Comparison of ENCODE assay signal across 8 cellular contexts in the genomic region with DNA sequence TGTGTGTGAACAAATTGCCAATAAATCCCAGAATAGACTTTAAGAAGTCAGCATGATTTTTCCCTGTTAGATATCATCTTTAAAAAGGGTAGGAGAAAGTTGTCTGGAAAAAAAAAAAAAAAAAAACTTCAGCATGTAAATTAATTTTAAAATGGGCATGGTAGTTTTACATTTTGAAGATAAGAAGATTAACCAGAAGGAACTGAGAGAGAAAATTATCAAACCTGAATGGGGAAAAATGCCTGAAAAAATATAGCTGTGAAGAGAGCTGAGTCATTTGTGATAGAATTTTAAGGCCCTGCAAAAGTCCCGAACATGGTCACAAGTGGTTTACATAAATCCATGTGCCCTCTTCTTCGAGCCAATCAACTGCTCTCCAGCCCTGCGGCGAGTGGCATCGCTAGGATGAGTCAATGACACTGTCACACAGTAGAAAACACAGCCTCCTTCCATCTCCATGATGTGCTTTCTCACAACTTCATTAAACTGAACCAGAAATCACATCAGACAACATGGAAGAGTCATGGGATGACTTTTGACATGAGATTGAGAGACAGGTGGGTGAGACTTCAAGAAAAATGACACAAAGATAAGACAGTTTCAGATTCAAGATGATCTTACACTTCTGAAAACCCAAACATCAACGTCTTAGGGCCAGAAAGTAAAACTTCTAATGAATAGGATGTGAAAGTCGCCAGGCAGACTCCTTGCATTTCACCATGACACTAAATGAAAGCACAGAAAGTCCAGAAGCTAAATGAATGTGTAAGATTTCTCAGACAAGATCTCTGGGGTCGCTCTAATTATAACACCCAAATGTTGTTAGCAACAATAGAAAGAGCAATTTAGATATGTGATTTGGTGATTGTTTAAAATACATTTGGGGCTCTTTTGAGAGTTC.
A peak's percentile ranks its signal among the peaks of the same experiment; 100 is the strongest.
DNase-seq lines count a peak whose midpoint lies in the region; ATAC-seq and TF ChIP-seq lines count a peak whose summit lies in the region.

No MANE protein-coding gene starts in this region.

- CTCF ChIA-PET in activated B cell treated with CpG ODN at 0.5 μM for 24 hours (lab: Charles Lee) = interaction anchor here (0.6 kb wide), 1 partner anchor 30 kb away, joined by 3 read pairs; no protein-coding TSS in a partner anchor

- H3K4me1 Mint-ChIP-seq in activated B cell treated with CpG ODN at 0.5 μM for 24 hours = peaks cover 11% of the 10 kb centered on the region

- peaks cover 0 to 33% (median 17%) of the 10 kb centered on the region in 4 donors for H3K4me1 ChIP-seq in transverse colon

- H3K27me3 ChIP-seq in transverse colon = no peaks in the 10 kb centered on the region

- no peak for TF ChIP-seq POLR2A in transverse colon (IDR thresholded peaks at IDR 0.05)

- no peaks in the 10 kb centered on the region for H3K36me3 ChIP-seq in transverse colon

- POLR2A ChIA-PET in activated B cell treated with CpG ODN at 0.5 μM for 24 hours (lab: Charles Lee) = interaction anchor here (0.7 kb wide), 2 partner anchors 150 to 529 kb away, joined by 5 to 7 read pairs; no protein-coding TSS in a partner anchor

- peaks cover 17% of the 10 kb centered on the region for H3K27me3 Mint-ChIP-seq in activated B cell treated with CpG ODN at 0.5 μM for 24 hours

- no peak overlapping the region for H3K4me3 Mint-ChIP-seq in activated B cell treated with CpG ODN at 0.5 μM for 24 hours

- H3K27ac Mint-ChIP-seq in activated B cell treated with CpG ODN at 0.5 μM for 24 hours = peak overlapping the region; percentile 33

- in situ Hi-C loops in transverse colon (cut with MboI; ENCODE audit: low pct_ligation_motif_present in 1 of 4, low pct_unique_long_range_greater_than_20kb in 1 of 4, low sequenced_read_pairs in 3 of 4) = no loop called here

- TF ChIP-seq CTCF in activated B cell treated with CpG ODN at 0.5 μM for 24 hours (IDR thresholded peaks at IDR 0.05) (no peak), transverse colon (IDR thresholded peaks at IDR 0.05) (no peak)

- no peak for TF ChIP-seq EP300 in transverse colon (IDR thresholded peaks at IDR 0.05; ENCODE audit: low read depth)

- H3K9me3 Mint-ChIP-seq in activated B cell treated with CpG ODN at 0.5 μM for 24 hours = no peaks in the 10 kb centered on the region

- 78% methylated on average over 6 to 8 of the region's 8 CpGs for WGBS in transverse colon (ENCODE audit: low coverage in 1 of 2), 2 donors

- no peaks in the 10 kb centered on the region for H3K36me3 Mint-ChIP-seq in activated B cell treated with CpG ODN at 0.5 μM for 24 hours (ENCODE audit: low read depth)

- H3K9me3 ChIP-seq in transverse colon = no peaks in the 10 kb centered on the region

- intact Hi-C loops in activated B cell treated with CpG ODN at 0.5 μM for 24 hours (cut with micrococcal nuclease) = no loop called here
- intact Hi-C loops in transverse colon (cut with DNase I; ENCODE audit: low total_unique reads) = no loop called here

- no peak overlapping the region for H3K27ac ChIP-seq in transverse colon

- peak; percentile 86 for ATAC-seq in GM18858 (IDR thresholded peaks at IDR 0.05; ENCODE audit: unreplicated experiment)
- peak; percentile 88 for ATAC-seq in HG02852 (IDR thresholded peaks at IDR 0.05; ENCODE audit: unreplicated experiment)
- ATAC-seq in activated B cell treated with CpG ODN at 0.5 μM for 24 hours (ENCODE audit: low read depth) = peak; percentile 84

- no peak for DNase-seq in activated B cell treated with CpG ODN at 0.5 μM for 24 hours
- DNase-seq in pons (ENCODE audit: low spot score) = peak; percentile 21
- DNase-seq in SHP77 (lab: John Stamatoyannopoulos, UW) = no peak
- DNase-seq in UCSD-AML1 (lab: John Stamatoyannopoulos, UW; ENCODE audit: unreplicated experiment) = no peak
- DNase-seq in transverse colon = no peak
- DNase-seq in AG08395 (ENCODE audit: low spot score) = no peak

- no peak overlapping the region for H3K4me3 ChIP-seq in transverse colon
